ENCODE assay signal across 21 cellular contexts in genomic region chr18:39463986-39464385, GRCh38.
A peak's percentile ranks its signal among the peaks of the same experiment; 100 is the strongest.
DNase-seq lines count a peak whose midpoint lies in the region; TF ChIP-seq lines count a peak whose summit lies in the region.
"Had no signal": no experiment of that assay in that cellular context is flagged by ENCODE, and none has a peak within 500 bp of the region (broad histone marks: within the 10 kb centered on the region; RNA-seq: fewer than 3 reads in every experiment).

No MANE protein-coding gene starts in this region.

- no peak overlapping the region for H3K27ac ChIP-seq in sigmoid colon
- H3K27ac ChIP-seq: A549, SK-N-MC had no signal

- H3K9me3 Mint-ChIP-seq in HFFc6 = no peaks in the 10 kb centered on the region
- peaks cover 2% of the 10 kb centered on the region for H3K9me3 Mint-ChIP-seq in nephron

- H3K4me1 Mint-ChIP-seq in HFFc6 (ENCODE audit: low read depth) (peaks cover 22% of the 10 kb centered on the region), nephron (peaks cover 8% of the 10 kb centered on the region)
- H3K4me1 Mint-ChIP-seq: CD14-positive monocyte, IgD-negative memory B cell had no signal

- peaks cover 0 to 10% (median 0%) of the 10 kb centered on the region in 4 donors for H3K4me1 ChIP-seq in sigmoid colon
- H3K4me1 ChIP-seq: A549 had no signal

- TF ChIP-seq EP300 in sigmoid colon (IDR thresholded peaks at IDR 0.05) = no peak

- no peaks in the 10 kb centered on the region for H3K9me3 ChIP-seq in sigmoid colon
- H3K9me3 ChIP-seq: A549 had no signal

- TF ChIP-seq CTCF in HFFc6 (IDR thresholded peaks at IDR 0.05) = no peak
- TF ChIP-seq CTCF in epithelial cell of esophagus (IDR thresholded peaks at IDR 0.05; ENCODE audit: insufficient read depth, low read depth, low read length, missing control alignments) = no peak
- no peak for TF ChIP-seq CTCF in nephron (IDR thresholded peaks at IDR 0.05; ENCODE audit: unreplicated experiment in 3 of 3)
- no peak for TF ChIP-seq CTCF in sigmoid colon (IDR thresholded peaks at IDR 0.05)

- H3K27me3 Mint-ChIP-seq in HFFc6 (ENCODE audit: insufficient read depth) (no peaks in the 10 kb centered on the region), nephron (ENCODE audit: low read depth) (no peaks in the 10 kb centered on the region)
- H3K27me3 Mint-ChIP-seq: IgD-negative memory B cell had no signal

- H3K27me3 ChIP-seq in sigmoid colon = no peaks in the 10 kb centered on the region

- DNase-seq in EH (ENCODE audit: low read depth) (peak; percentile 50), HFFc6 (peak; percentile 4), epithelial cell of esophagus (ENCODE audit: low read depth) (peak; percentile 9), NCI-H1105 (lab: John Stamatoyannopoulos, UW) (no peak), sigmoid colon (no peak), NCI-H2196 (lab: John Stamatoyannopoulos, UW; ENCODE audit: unreplicated experiment) (no peak)
- DNase-seq: AML-193, DMS 273 treated with DMSO at 0.1 percent for 48 hours, Kasumi-1, MM.1S, NCI-H1105 treated with DMSO at 0.1 percent for 48 hours, NCI-H1694 treated with DMSO at 0.1 percent for 48 hours, NCI-H2107, NCI-H226, NCI-H524 treated with DMSO at 0.1 percent for 48 hours had no signal

- H3K27ac Mint-ChIP-seq in HFFc6 = no peak overlapping the region; the same call in 1 of the 2 replicates
- H3K27ac Mint-ChIP-seq in nephron = peak overlapping the region; percentile 37 to 56 (median 39)
- H3K27ac Mint-ChIP-seq: CD14-positive monocyte, GM23338, IgD-negative memory B cell had no signal

- H3K4me3 Mint-ChIP-seq in HFFc6 (no peak overlapping the region), nephron (no peak overlapping the region)
- H3K4me3 Mint-ChIP-seq: CD14-positive monocyte, GM23338, IgD-negative memory B cell had no signal

- 0 out of 2 replicates have a peak, but pooled peaks cover 4% of the 10 kb centered on the region for H3K36me3 Mint-ChIP-seq in HFFc6 (ENCODE audit: low read depth)
- H3K36me3 Mint-ChIP-seq in nephron (ENCODE audit: low read depth) = no peaks in the 10 kb centered on the region
- H3K36me3 Mint-ChIP-seq: CD14-positive monocyte, IgD-negative memory B cell had no signal

- no peak for TF ChIP-seq POLR2A in sigmoid colon (IDR thresholded peaks at IDR 0.05)

- H3K4me3 ChIP-seq in epithelial cell of esophagus (ENCODE audit: low read length) (no peak overlapping the region), sigmoid colon (no peak overlapping the region)
- H3K4me3 ChIP-seq: A549, GM23338, SK-N-MC had no signal

- no peaks in the 10 kb centered on the region for H3K36me3 ChIP-seq in sigmoid colon

- intact Hi-C loops in sigmoid colon (cut with DNase I) = no loop called here

Comparison
In these comparisons a context has a peak if more than half of its experiments do, and no peak if none do; other contexts are left out.
1. DNase-seq: peak in EH (single experiment), HFFc6 (single experiment) and epithelial cell of esophagus (single experiment); none in NCI-H1105 (single experiment), sigmoid colon (single experiment) and NCI-H2196 (single experiment).